8 cellular contexts compared by ENCODE assay signal in genomic region chr1:84620720-84621313, GRCh38. TPM values are rescaled to one million over a fixed set of nuclear protein-coding genes. Genes with fewer than 3 reads are reported as not detected.
DNase-seq lines count a peak whose midpoint lies in the region; ATAC-seq, FAIRE-seq and TF ChIP-seq lines count a peak whose summit lies in the region.

No MANE protein-coding gene starts in this region.

- H3K27ac Mint-ChIP-seq in T-helper 1 cell treated with Interleukin-12 subunit alpha and Interleukin-12 subunit beta and Interleukin-4 antibody, amounts not matched to agents 30 μg/mL and 1 μg/mL, for 36 hours: peak overlapping the region; percentile 79

- peak; percentile 96 for ATAC-seq in HG02840 (IDR thresholded peaks at IDR 0.05; ENCODE audit: low FRiP score, unreplicated experiment)

- H3K4me3 Mint-ChIP-seq in T-helper 1 cell treated with Interleukin-12 subunit alpha and Interleukin-12 subunit beta and Interleukin-4 antibody, amounts not matched to agents 30 μg/mL and 1 μg/mL, for 36 hours: peak overlapping the region; percentile 88

- no peaks in the 10 kb centered on the region for H3K27me3 Mint-ChIP-seq in T-helper 1 cell treated with Interleukin-12 subunit alpha and Interleukin-12 subunit beta and Interleukin-4 antibody, amounts not matched to agents 30 μg/mL and 1 μg/mL, for 36 hours (ENCODE audit: low read depth)

- TF ChIP-seq CTCF in retinal pigment epithelial cell (conservative IDR thresholded peaks at IDR 0.05; ENCODE audit: low read depth, low read length): peak; percentile 68

- no peak for TF ChIP-seq POLR2A in GM12891 (IDR thresholded peaks at IDR 0.05; ENCODE audit: low read depth, low read length)

- no peaks in the 10 kb centered on the region for H3K9me3 Mint-ChIP-seq in T-helper 1 cell treated with Interleukin-12 subunit alpha and Interleukin-12 subunit beta and Interleukin-4 antibody, amounts not matched to agents 30 μg/mL and 1 μg/mL, for 36 hours

- peak overlapping the region; percentile 70 for H3K4me3 ChIP-seq in retinal pigment epithelial cell (ENCODE audit: low read length)

- no peaks in the 10 kb centered on the region for H3K36me3 Mint-ChIP-seq in T-helper 1 cell treated with Interleukin-12 subunit alpha and Interleukin-12 subunit beta and Interleukin-4 antibody, amounts not matched to agents 30 μg/mL and 1 μg/mL, for 36 hours (ENCODE audit: low read depth)

- peak; percentile 85 for FAIRE-seq in GM12891 (lab: Jason Lieb, UNC)

- H3K4me1 Mint-ChIP-seq in T-helper 1 cell treated with Interleukin-12 subunit alpha and Interleukin-12 subunit beta and Interleukin-4 antibody, amounts not matched to agents 30 μg/mL and 1 μg/mL, for 36 hours (ENCODE audit: low read depth): peaks cover 8% of the 10 kb centered on the region

- DNase-seq in GM12891 (ENCODE audit: insufficient read length, low spot score) (peak; percentile 78), NCI-H1417 treated with DMSO at 0.1 percent for 48 hours (lab: John Stamatoyannopoulos, UW) (peak; percentile 38), anterior cingulate cortex (lab: John Stamatoyannopoulos, UW) (peak in 55 of 58 donors; percentile 24 to 87 (median 68)), hippocampal formation (lab: John Stamatoyannopoulos, UW) (peak; percentile 57 to 66), retinal pigment epithelial cell (ENCODE audit: low read depth) (no peak), cortex of kidney (lab: John Stamatoyannopoulos, UW) (no peak)

TF ChIP-seq in GM12891, 5 proteins besides CTCF, POLR2A, EP300 and RAD21:
- TF ChIP-seq PAX5 (IDR thresholded peaks at IDR 0.05; ENCODE audit: insufficient read depth, low read length, severe bottlenecking): no peak
- TF ChIP-seq TAF1 (IDR thresholded peaks at IDR 0.05; ENCODE audit: low read depth, low read length): no peak
- no peak for TF ChIP-seq POLR2AphosphoS5 (IDR thresholded peaks at IDR 0.05; ENCODE audit: low read depth, low read length)
- TF ChIP-seq POU2F2 (IDR thresholded peaks at IDR 0.05; ENCODE audit: low read depth, low read length): 0 out of 2 replicates have a peak, but pooled peaks have one; percentile 4
- TF ChIP-seq SPI1 (IDR thresholded peaks at IDR 0.05; ENCODE audit: low read depth, low read length): no peak

RNA-seq across cellular contexts. Expression of gene CTBS, which starts 46.6 kb away (rescaled TPM):
- 6.8 TPM for polyA plus RNA-seq in GM12891 (2012; ENCODE audit: low read depth, missing spikeins)

Comparison
In these comparisons a context has a peak if more than half of its experiments do, and no peak if none do; other contexts are left out.
1. DNase-seq: peak in GM12891 (single experiment), NCI-H1417 treated with DMSO at 0.1 percent for 48 hours (single experiment), anterior cingulate cortex (55 of 58) and hippocampal formation (2 of 2); none in retinal pigment epithelial cell (single experiment) and cortex of kidney (single experiment).